Comparison of ENCODE assay signal across 8 cellular contexts in genomic region chr17:64663836-64664235, GRCh38. TPM values are rescaled to one million over a fixed set of nuclear protein-coding genes. Genes with fewer than 3 reads are reported as not detected.
DNase-seq lines count a peak whose midpoint lies in the region; ATAC-seq, FAIRE-seq and TF ChIP-seq lines count a peak whose summit lies in the region.
"Not testable (repeated sequence)": the region's sequence is repeated elsewhere in the genome, so short reads cannot be mapped to it uniquely, and the experiment has no call there.

No MANE protein-coding gene starts in this region.

- CTCF ChIA-PET in Calu3 (lab: Charles Lee); HepG2 (lab: Yijun Ruan, JAX; ENCODE audit: low intra/inter-chr PET ratio, low total read pairs): not testable (repeated sequence)
- CTCF ChIA-PET in PC-9 (lab: Charles Lee) = interaction anchor here (0.6 kb wide), 1 partner anchor 81 kb away, joined by 7 read pairs; no protein-coding TSS in a partner anchor

- not testable (repeated sequence) for H4K20me1 ChIP-seq in PC-9 (ENCODE audit: insufficient read depth); HepG2 (ENCODE audit: insufficient read depth, low read length)

- not testable (repeated sequence) for TF ChIP-seq EP300 in HepG2 (IDR thresholded peaks at IDR 0.05; ENCODE audit: low read depth in 2 of 2, low read length in 2 of 2); HepG2 (CRISPR knock-in tag; IDR thresholded peaks at IDR 0.05; ENCODE audit: borderline replicate concordance)

- ATAC-seq in RWPE2 (ENCODE audit: low read depth); HepG2: not testable (repeated sequence)

- not testable (repeated sequence) for FAIRE-seq in HepG2 (lab: Jason Lieb, UNC)

- not testable (repeated sequence) for TF ChIP-seq POLR2A in HepG2 (IDR thresholded peaks at IDR 0.05; ENCODE audit: insufficient read depth in 1 of 2, low read depth in 2 of 2, low read length in 2 of 2)

- not testable (repeated sequence) for H3K4me3 ChIP-seq in PC-9; RWPE2 (ENCODE audit: severe bottlenecking); brain microvascular endothelial cell (ENCODE audit: low read depth, low read length)
- H3K4me3 ChIP-seq in HepG2 (replicated peaks in 1 of 3; ENCODE audit: insufficient read depth in 1 of 3, low read depth in 2 of 3, low read length in 3 of 3) = peak overlapping the region in 2 of 3 experiments; percentile 9 to 42; a peak in 2 of 6 replicates

- H3K36me3 ChIP-seq in PC-9 (ENCODE audit: low read depth); RWPE2 (ENCODE audit: low read depth); brain microvascular endothelial cell (replicated peaks); HepG2 (replicated peaks in 1 of 2; ENCODE audit: control insufficient read depth in 1 of 2, insufficient read depth in 2 of 2, low read length in 2 of 2): not testable (repeated sequence)

- DNase-seq in Calu3; HFFc6; PC-9; RWPE2 (ENCODE audit: low spot score); brain microvascular endothelial cell; HepG2 (ENCODE audit: low spot score); type B pancreatic cell (ENCODE audit: extremely low spot score, unreplicated experiment): not testable (repeated sequence)
- DNase-seq in osteocyte (ENCODE audit: extremely low spot score, unreplicated experiment) = peak; percentile 27

- H3K27me3 Mint-ChIP-seq in Calu3 (ENCODE audit: unreplicated experiment); HFFc6 (ENCODE audit: insufficient read depth); osteocyte (ENCODE audit: unreplicated experiment); type B pancreatic cell: not testable (repeated sequence)

- H3K27ac Mint-ChIP-seq in Calu3 (ENCODE audit: unreplicated experiment) (peak overlapping the region; percentile 60), HFFc6 (peak overlapping the region; percentile 92), osteocyte (ENCODE audit: unreplicated experiment) (peak overlapping the region; percentile 69)
- not testable (repeated sequence) for H3K27ac Mint-ChIP-seq in type B pancreatic cell

- H3K4me2 ChIP-seq in PC-9 (peak overlapping the region; percentile 50), HepG2 (ENCODE audit: low read depth, low read length) (peak overlapping the region; percentile 83)

- not testable (repeated sequence) for BruUV-seq in Calu3 (replicated peaks; lab: Mats Ljungman, UMichigan); PC-9 (replicated peaks; lab: Mats Ljungman, UMichigan); HepG2 (replicated peaks; lab: Mats Ljungman, UMichigan)

- H3K9me3 Mint-ChIP-seq in Calu3 (ENCODE audit: low read depth, unreplicated experiment); HFFc6; osteocyte (ENCODE audit: unreplicated experiment); type B pancreatic cell: not testable (repeated sequence)

- H3K27ac ChIP-seq in PC-9 = peak overlapping the region; percentile 60
- peak overlapping the region; percentile 92 for H3K27ac ChIP-seq in RWPE2 (ENCODE audit: poor library complexity, severe bottlenecking)
- H3K27ac ChIP-seq in brain microvascular endothelial cell = peak overlapping the region; percentile 45
- H3K27ac ChIP-seq in HepG2 (ENCODE audit: extremely low read length, insufficient read depth, low read length) = not testable (repeated sequence)

- H2AFZ ChIP-seq in PC-9 = not testable (repeated sequence)
- peak overlapping the region; percentile 23 for H2AFZ ChIP-seq in HepG2 (ENCODE audit: low read length)

- not testable (repeated sequence) for TF ChIP-seq RAD21 in HepG2 (CRISPR knock-in tag; IDR thresholded peaks at IDR 0.05)

- POLR2A ChIA-PET in PC-9 (lab: Charles Lee; ENCODE audit: unreplicated experiment); HepG2 (lab: Yijun Ruan, JAX): not testable (repeated sequence)

- peaks cover 53% of the 10 kb centered on the region for H3F3A ChIP-seq in PC-9 (ENCODE audit: insufficient read depth, low read depth)

- H3K36me3 Mint-ChIP-seq in Calu3 (ENCODE audit: insufficient read depth, unreplicated experiment) = peaks cover 27% of the 10 kb centered on the region
- H3K36me3 Mint-ChIP-seq in HFFc6 (ENCODE audit: low read depth) = peaks cover 22% of the 10 kb centered on the region
- H3K36me3 Mint-ChIP-seq in osteocyte (ENCODE audit: unreplicated experiment); type B pancreatic cell: not testable (repeated sequence)

- in situ Hi-C loops in brain microvascular endothelial cell (cut with HindIII; ENCODE audit: low pct_ligation_motif_present, low sequenced_read_pairs); HepG2 (cut with HindIII; ENCODE audit: extremely low pct_ligation_motif_present, low pct_unique_long_range_greater_than_20kb): not testable (repeated sequence)

- not testable (repeated sequence) for H3K4me3 Mint-ChIP-seq in Calu3 (ENCODE audit: low read depth, unreplicated experiment); osteocyte (ENCODE audit: unreplicated experiment)
- peak overlapping the region; percentile 93 for H3K4me3 Mint-ChIP-seq in HFFc6
- H3K4me3 Mint-ChIP-seq in type B pancreatic cell = peak overlapping the region; percentile 28

- H3K79me2 ChIP-seq in PC-9 (ENCODE audit: low read depth) = peaks cover 38% of the 10 kb centered on the region
- H3K79me2 ChIP-seq in HepG2 (ENCODE audit: insufficient read depth, low read length) = peaks cover 26% of the 10 kb centered on the region

- H3K9me3 ChIP-seq in PC-9 (ENCODE audit: insufficient read depth, low read depth); RWPE2 (ENCODE audit: severe bottlenecking); HepG2 (ENCODE audit: low read length): not testable (repeated sequence)

- H3K9me2 ChIP-seq in PC-9 (ENCODE audit: insufficient read depth) = not testable (repeated sequence)

- intact Hi-C loops in Calu3 (cut with micrococcal nuclease; ENCODE audit: unreplicated experiment) = loop anchor here (5.0 kb wide), 1 partner anchor 43 kb away; no protein-coding TSS in a partner anchor
- intact Hi-C loops in PC-9 (cut with micrococcal nuclease; ENCODE audit: unreplicated experiment) = loop anchor here (2.0 kb wide), 1 partner anchor 69 kb away; no protein-coding TSS in a partner anchor
- intact Hi-C loops in HepG2 (cut with micrococcal nuclease; ENCODE audit: unreplicated experiment) = loop anchor here (5.0 kb wide), 3 partner anchors 73 to 157 kb away; partner anchors contain the start of genes CEP95 and DDX5

- not testable (repeated sequence) for H3K9ac ChIP-seq in HepG2 (ENCODE audit: insufficient read depth, low read depth, low read length)

- H3K4me1 Mint-ChIP-seq in Calu3 (ENCODE audit: low read depth, unreplicated experiment) (peaks cover 20% of the 10 kb centered on the region), HFFc6 (ENCODE audit: low read depth) (peaks cover 50% of the 10 kb centered on the region), osteocyte (ENCODE audit: unreplicated experiment) (peaks cover 56% of the 10 kb centered on the region), type B pancreatic cell (ENCODE audit: unreplicated experiment) (peaks cover 18% of the 10 kb centered on the region)

- not testable (repeated sequence) for H3K27me3 ChIP-seq in PC-9 (ENCODE audit: insufficient read depth, low read depth); RWPE2 (ENCODE audit: insufficient read depth, poor library complexity, severe bottlenecking); brain microvascular endothelial cell (replicated peaks); HepG2 (ENCODE audit: control insufficient read depth in 1 of 2, insufficient read depth in 2 of 2, low read length in 2 of 2)

- WGBS in HepG2 (ENCODE audit: low lambda C conversion rate) = 6% methylated on average over 12 of the region's 12 CpGs

- peaks cover 50% of the 10 kb centered on the region for H3K4me1 ChIP-seq in PC-9 (replicated peaks; ENCODE audit: insufficient read depth)
- H3K4me1 ChIP-seq in RWPE2 (ENCODE audit: insufficient read depth, poor library complexity, severe bottlenecking) = peaks cover 37% of the 10 kb centered on the region
- H3K4me1 ChIP-seq in HepG2 (ENCODE audit: insufficient read depth, low read length) = peaks cover 55% of the 10 kb centered on the region

- not testable (repeated sequence) for TF ChIP-seq CTCF in Calu3 (IDR thresholded peaks at IDR 0.05; ENCODE audit: unreplicated experiment); HFFc6 (IDR thresholded peaks at IDR 0.05); PC-9 (conservative IDR thresholded peaks at IDR 0.05); RWPE2 (IDR thresholded peaks at IDR 0.05; ENCODE audit: poor library complexity, severe bottlenecking); brain microvascular endothelial cell (IDR thresholded peaks at IDR 0.05; ENCODE audit: low read depth, low read length, missing control alignments); HepG2 (CRISPR knock-in tag; IDR thresholded peaks at IDR 0.05); osteocyte (IDR thresholded peaks at IDR 0.05); type B pancreatic cell (conservative IDR thresholded peaks at IDR 0.05)

RNA-seq across cellular contexts. Expression of gene SMURF2, which starts 1.7 kb away (rescaled TPM):
- 15.0 and 18.8 TPM in 2 replicates for total RNA-seq in Calu3 (2022)
- 100 to 1,000 TPM in 3 of 6 experiments, 10 to 100 TPM in 3; 92.5 to 206 (median 99.1) TPM for total RNA-seq in HFFc6 (2021; fragmentation: NEBNext Ultra II Directional; extraction: Animal tissue kit (Norgen Biotek cat#: 25700))
- 41.4 and 57.6 TPM in 2 replicates for total RNA-seq in PC-9 (2021)
- total RNA-seq in HepG2 (2016; rRNA removed; fragmentation: Illumina TruSeq; extraction: Trizol) = 24.3 and 29.3 TPM in 2 replicates
- 9.8 and 12.5 TPM in 2 replicates for total RNA-seq in HepG2 (2016; cell fraction: cytosol; rRNA removed; fragmentation: Illumina TruSeq; extraction: Trizol; ENCODE audit: low read depth)
- 23.1 and 28.2 TPM in 2 replicates for total RNA-seq in HepG2 (2016; cell fraction: insoluble cytoplasmic fraction; rRNA removed; fragmentation: Illumina TruSeq; extraction: Trizol)
- total RNA-seq in HepG2 (2016; cell fraction: membrane; rRNA removed; fragmentation: Illumina TruSeq; extraction: Trizol) = 16.9 and 17.9 TPM in 2 replicates
- 23.0 and 24.2 TPM in 2 replicates for total RNA-seq in HepG2 (2016; cell fraction: nucleus; rRNA removed; fragmentation: Illumina TruSeq; extraction: Trizol)
- polyA plus RNA-seq in HepG2 (2011; rRNA removed) = 12.9 and 14.9 TPM in 2 replicates
- 6.7 and 10.4 TPM in 2 replicates for polyA plus RNA-seq in HepG2 (2011; cell fraction: cytosol; rRNA removed)
- 10.2 and 12.2 TPM in 2 replicates for polyA plus RNA-seq in HepG2 (2011; cell fraction: nucleus; rRNA removed)
- 13.3 and 15.9 TPM in 2 replicates for polyA plus RNA-seq in HepG2 (2012)
- polyA plus RNA-seq in HepG2 (2016; cell fraction: cytosol; fragmentation: Illumina TruSeq; extraction: Trizol; ENCODE audit: low read depth) = 1.3 and 1.5 TPM in 2 replicates
- 20.3 and 21.2 TPM in 2 replicates for polyA plus RNA-seq in HepG2 (2016; cell fraction: insoluble cytoplasmic fraction; fragmentation: Illumina TruSeq; extraction: Trizol; ENCODE audit: low read depth)
- 5.1 and 5.8 TPM in 2 replicates for polyA plus RNA-seq in HepG2 (2016; cell fraction: membrane; fragmentation: Illumina TruSeq; extraction: Trizol; ENCODE audit: low read depth)
- 24.6 and 25.3 TPM in 2 replicates for polyA plus RNA-seq in HepG2 (2016; cell fraction: nucleus; fragmentation: Illumina TruSeq; extraction: Trizol; ENCODE audit: insufficient read depth, low read depth)
- 16.0 and 18.1 TPM in 2 replicates for polyA minus RNA-seq in HepG2 (2011; rRNA and poly(A)+ RNA removed; ENCODE audit: low replicate concordance)
- 14.9 and 18.5 TPM in 2 replicates for polyA minus RNA-seq in HepG2 (2011; cell fraction: cytosol; rRNA and poly(A)+ RNA removed)
- 28.2 and 34.3 TPM in 2 replicates for polyA minus RNA-seq in HepG2 (2011; cell fraction: nucleus; rRNA and poly(A)+ RNA removed)
- total RNA-seq in osteocyte = 41.7 and 42.3 TPM in 2 replicates
- total RNA-seq in type B pancreatic cell (ENCODE audit: low replicate concordance) = 22.3 and 26.6 TPM in 2 replicates
